Comparison of ENCODE assay signal across 1 cellular context in the genomic region with DNA sequence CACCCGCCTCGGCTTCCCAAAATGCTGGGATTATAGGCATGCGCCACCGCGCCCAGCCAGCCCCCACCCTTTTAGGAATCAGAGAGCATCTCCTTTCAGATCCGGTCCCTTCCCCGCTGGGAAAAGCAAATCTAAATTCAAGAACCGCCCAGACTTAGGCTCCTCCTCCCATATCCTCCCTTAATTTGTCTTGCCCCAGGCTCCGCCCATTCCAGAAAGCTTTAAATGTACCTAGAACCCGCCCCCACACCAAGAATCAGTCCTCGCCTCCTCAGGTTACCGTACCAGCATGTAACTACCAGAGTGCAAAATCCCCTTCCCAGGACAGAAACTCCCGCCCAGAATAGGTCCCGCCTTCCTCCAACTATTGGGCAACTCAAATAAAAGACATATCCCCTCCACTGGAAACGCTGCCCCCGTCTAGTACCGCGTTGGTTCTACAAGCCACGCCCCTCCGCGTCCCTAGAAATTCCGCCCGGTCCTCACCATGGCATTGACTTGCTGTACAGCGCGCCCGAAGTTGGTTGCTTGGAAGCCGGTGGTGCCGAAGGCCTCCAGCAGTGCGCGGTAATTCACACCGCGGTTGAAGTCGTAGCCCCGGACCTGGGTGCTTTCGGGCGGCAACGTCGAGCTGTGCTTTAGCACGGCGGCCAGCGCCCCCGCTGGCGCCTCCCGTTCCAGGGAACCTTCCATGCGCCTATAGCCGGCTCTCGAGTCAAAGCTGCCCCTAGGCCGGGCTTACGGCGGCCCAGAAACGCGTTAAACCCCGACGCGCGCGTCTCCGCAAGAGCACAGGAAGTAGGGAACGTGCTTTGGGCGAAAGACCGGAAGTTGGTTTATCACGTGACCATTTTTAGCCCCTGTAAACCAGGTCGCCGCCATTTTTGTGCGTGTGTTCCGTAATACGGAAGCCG.
A peak's percentile ranks its signal among the peaks of the same experiment; 100 is the strongest.
TF ChIP-seq lines count a peak whose summit lies in the region.

A gene (minus strand): TSS at position 807 of the 914 bp plus-strand sequence. CDS start 114 bp downstream, at position 693.

TF ChIP-seq in K562, 482 proteins besides CTCF, POLR2A, EP300 and RAD21 (continued from another document and continues in another):
- TF ChIP-seq, protein P1, sequence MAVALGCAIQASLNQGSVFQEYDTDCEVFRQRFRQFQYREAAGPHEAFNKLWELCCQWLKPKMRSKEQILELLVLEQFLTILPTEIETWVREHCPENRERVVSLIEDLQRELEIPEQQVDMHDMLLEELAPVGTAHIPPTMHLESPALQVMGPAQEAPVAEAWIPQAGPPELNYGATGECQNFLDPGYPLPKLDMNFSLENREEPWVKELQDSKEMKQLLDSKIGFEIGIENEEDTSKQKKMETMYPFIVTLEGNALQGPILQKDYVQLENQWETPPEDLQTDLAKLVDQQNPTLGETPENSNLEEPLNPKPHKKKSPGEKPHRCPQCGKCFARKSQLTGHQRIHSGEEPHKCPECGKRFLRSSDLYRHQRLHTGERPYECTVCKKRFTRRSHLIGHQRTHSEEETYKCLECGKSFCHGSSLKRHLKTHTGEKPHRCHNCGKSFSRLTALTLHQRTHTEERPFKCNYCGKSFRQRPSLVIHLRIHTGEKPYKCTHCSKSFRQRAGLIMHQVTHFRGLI (CRISPR knock-in tag; IDR thresholded peaks at IDR 0.05): no peak
- TF ChIP-seq KDM5B (IDR thresholded peaks at IDR 0.05; ENCODE audit: insufficient replicate concordance, low read depth, low read length): peak; percentile 72
- TF ChIP-seq BHLHE40 (IDR thresholded peaks at IDR 0.05; ENCODE audit: low read length): peak; percentile 85; the same call in 1 of the 2 replicates
- TF ChIP-seq POLR2H (tag; IDR thresholded peaks at IDR 0.05; ENCODE audit: low read depth): peak; percentile 91
- no peak; the same call in 1 of the 2 replicates for TF ChIP-seq ZKSCAN1 (IDR thresholded peaks at IDR 0.05; ENCODE audit: low read depth, low read length)
- TF ChIP-seq NFIC (IDR thresholded peaks at IDR 0.05): no peak; the same call in 1 of the 2 replicates
- no peak; the same call in 1 of the 2 replicates for TF ChIP-seq E2F3 (CRISPR knock-in tag; IDR thresholded peaks at IDR 0.05)
- 0 out of 2 replicates have a peak, but pooled peaks have one; percentile 46 for TF ChIP-seq OTX1 (CRISPR knock-in tag; IDR thresholded peaks at IDR 0.05)
- peak; percentile 12 for TF ChIP-seq HNRNPLL (IDR thresholded peaks at IDR 0.05; ENCODE audit: low read depth, low read length, poor library complexity, severe bottlenecking)
- TF ChIP-seq, protein P2, sequence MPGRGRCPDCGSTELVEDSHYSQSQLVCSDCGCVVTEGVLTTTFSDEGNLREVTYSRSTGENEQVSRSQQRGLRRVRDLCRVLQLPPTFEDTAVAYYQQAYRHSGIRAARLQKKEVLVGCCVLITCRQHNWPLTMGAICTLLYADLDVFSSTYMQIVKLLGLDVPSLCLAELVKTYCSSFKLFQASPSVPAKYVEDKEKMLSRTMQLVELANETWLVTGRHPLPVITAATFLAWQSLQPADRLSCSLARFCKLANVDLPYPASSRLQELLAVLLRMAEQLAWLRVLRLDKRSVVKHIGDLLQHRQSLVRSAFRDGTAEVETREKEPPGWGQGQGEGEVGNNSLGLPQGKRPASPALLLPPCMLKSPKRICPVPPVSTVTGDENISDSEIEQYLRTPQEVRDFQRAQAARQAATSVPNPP (IDR thresholded peaks at IDR 0.05; ENCODE audit: borderline replicate concordance, insufficient read depth, insufficient read length): no peak
- TF ChIP-seq KLF6 (CRISPR knock-in tag; IDR thresholded peaks at IDR 0.05; ENCODE audit: borderline replicate concordance): 0 out of 2 replicates have a peak, but pooled peaks have one; percentile 29
- no peak for TF ChIP-seq ZNF124 (CRISPR knock-in tag; IDR thresholded peaks at IDR 0.05)
- TF ChIP-seq GATA2 (CRISPR knock-in tag; IDR thresholded peaks at IDR 0.05): no peak
- TF ChIP-seq ZNF324 (CRISPR knock-in tag; IDR thresholded peaks at IDR 0.05): peak; percentile 16; the same call in 1 of the 2 replicates
- TF ChIP-seq, protein P3, sequence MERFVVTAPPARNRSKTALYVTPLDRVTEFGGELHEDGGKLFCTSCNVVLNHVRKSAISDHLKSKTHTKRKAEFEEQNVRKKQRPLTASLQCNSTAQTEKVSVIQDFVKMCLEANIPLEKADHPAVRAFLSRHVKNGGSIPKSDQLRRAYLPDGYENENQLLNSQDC (CRISPR knock-in tag; IDR thresholded peaks at IDR 0.05): no peak
- peak; percentile 34 to 93; a peak in 2 of 4 replicates for TF ChIP-seq SRF (CRISPR knock-in tag; IDR thresholded peaks at IDR 0.05)
- no peak for TF ChIP-seq KLF10 (CRISPR knock-in tag; IDR thresholded peaks at IDR 0.05)
- TF ChIP-seq TEAD4 (IDR thresholded peaks at IDR 0.05; ENCODE audit: low read length): no peak
- 0 out of 2 replicates have a peak, but pooled peaks have one; percentile 65 for TF ChIP-seq TEAD4 (CRISPR knock-in tag; IDR thresholded peaks at IDR 0.05; ENCODE audit: borderline replicate concordance)
- peak; percentile 70 for TF ChIP-seq ETV5 (CRISPR knock-in tag; IDR thresholded peaks at IDR 0.05; ENCODE audit: low read depth)
- TF ChIP-seq CREB1 (IDR thresholded peaks at IDR 0.05): peak; percentile 47
- peak; percentile 73; the same call in 1 of the 2 replicates for TF ChIP-seq CREB1 (CRISPR knock-in tag; IDR thresholded peaks at IDR 0.05)
- TF ChIP-seq U2AF2 (optimal IDR thresholded peaks at IDR 0.05; ENCODE audit: low read depth, low read length): no peak
- peak in 1 of 2 experiments; percentile 93; a peak in 2 of 4 replicates for TF ChIP-seq TEAD1 (CRISPR knock-in tag; IDR thresholded peaks at IDR 0.05)
- no peak for TF ChIP-seq PYGO2 (tag; IDR thresholded peaks at IDR 0.05)
- 0 out of 4 replicates have a peak, but pooled peaks of 1 of the 2 experiments have one; percentile 30 for TF ChIP-seq RCOR1 (IDR thresholded peaks at IDR 0.05; ENCODE audit: borderline replicate concordance in 1 of 2, low read depth in 2 of 2, low read length in 2 of 2)
- TF ChIP-seq RFX7 (CRISPR knock-in tag; IDR thresholded peaks at IDR 0.05): no peak
- no peak for TF ChIP-seq SAP30 (IDR thresholded peaks at IDR 0.05; ENCODE audit: borderline replicate concordance, insufficient read depth, low read depth, low read length, poor library complexity, severe bottlenecking)
- TF ChIP-seq HMG20B (CRISPR knock-in tag; IDR thresholded peaks at IDR 0.05): no peak
- peak; percentile 80 to 97 (median 95) for TF ChIP-seq YY1 (IDR thresholded peaks at IDR 0.05; ENCODE audit: borderline replicate concordance in 1 of 3, control insufficient read depth in 1 of 3, extremely low read depth in 1 of 3, insufficient read depth in 3 of 3, insufficient read length in 1 of 3, insufficient replicate concordance in 2 of 3, low read depth in 1 of 3, low read length in 2 of 3)
- TF ChIP-seq ZNF253 (CRISPR knock-in tag; conservative IDR thresholded peaks at IDR 0.05): no peak
- TF ChIP-seq NCOA6 (IDR thresholded peaks at IDR 0.05): no peak
- no peak for TF ChIP-seq FOXA1 (IDR thresholded peaks at IDR 0.05; ENCODE audit: borderline replicate concordance)
- peak; percentile 66 for TF ChIP-seq CREM (IDR thresholded peaks at IDR 0.05; ENCODE audit: low read depth)
- peak; percentile 77 for TF ChIP-seq SP1 (CRISPR knock-in tag; IDR thresholded peaks at IDR 0.05)
- peak; percentile 71; the same call in 1 of the 2 replicates for TF ChIP-seq NFRKB (IDR thresholded peaks at IDR 0.05; ENCODE audit: low read depth)
- TF ChIP-seq ZNF212 (CRISPR knock-in tag; IDR thresholded peaks at IDR 0.05): no peak
- peak; percentile 60 for TF ChIP-seq ZBTB7A (IDR thresholded peaks at IDR 0.05; ENCODE audit: borderline replicate concordance, control insufficient read depth, low read depth, low read length)
- peak; percentile 75; the same call in 1 of the 2 replicates for TF ChIP-seq SMAD4 (CRISPR knock-in tag; conservative IDR thresholded peaks at IDR 0.05)
- TF ChIP-seq NFYB (IDR thresholded peaks at IDR 0.05; ENCODE audit: extremely low read depth, insufficient read length): no peak
- TF ChIP-seq ZNF766 (CRISPR knock-in tag; conservative IDR thresholded peaks at IDR 0.05): no peak
- no peak for TF ChIP-seq CBX5 (IDR thresholded peaks at IDR 0.05; ENCODE audit: borderline replicate concordance, low read depth)
- TF ChIP-seq TAF1 (IDR thresholded peaks at IDR 0.05; ENCODE audit: control insufficient read depth, extremely low read depth, insufficient read depth, low read length, severe bottlenecking): peak; percentile 76
- TF ChIP-seq, protein P4, sequence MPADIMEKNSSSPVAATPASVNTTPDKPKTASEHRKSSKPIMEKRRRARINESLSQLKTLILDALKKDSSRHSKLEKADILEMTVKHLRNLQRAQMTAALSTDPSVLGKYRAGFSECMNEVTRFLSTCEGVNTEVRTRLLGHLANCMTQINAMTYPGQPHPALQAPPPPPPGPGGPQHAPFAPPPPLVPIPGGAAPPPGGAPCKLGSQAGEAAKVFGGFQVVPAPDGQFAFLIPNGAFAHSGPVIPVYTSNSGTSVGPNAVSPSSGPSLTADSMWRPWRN (IDR thresholded peaks at IDR 0.05; ENCODE audit: low read depth): no peak
- peak; percentile 32; the same call in 1 of the 2 replicates for TF ChIP-seq FOXM1 (IDR thresholded peaks at IDR 0.05; ENCODE audit: low read depth)
- TF ChIP-seq FOXM1 (CRISPR knock-in tag; IDR thresholded peaks at IDR 0.05; ENCODE audit: low read depth): no peak
- no peak for TF ChIP-seq ATF1 (CRISPR knock-in tag; IDR thresholded peaks at IDR 0.05)
- peak; percentile 89 for TF ChIP-seq ATF1 (tag; IDR thresholded peaks at IDR 0.05)
- TF ChIP-seq, protein P5, sequence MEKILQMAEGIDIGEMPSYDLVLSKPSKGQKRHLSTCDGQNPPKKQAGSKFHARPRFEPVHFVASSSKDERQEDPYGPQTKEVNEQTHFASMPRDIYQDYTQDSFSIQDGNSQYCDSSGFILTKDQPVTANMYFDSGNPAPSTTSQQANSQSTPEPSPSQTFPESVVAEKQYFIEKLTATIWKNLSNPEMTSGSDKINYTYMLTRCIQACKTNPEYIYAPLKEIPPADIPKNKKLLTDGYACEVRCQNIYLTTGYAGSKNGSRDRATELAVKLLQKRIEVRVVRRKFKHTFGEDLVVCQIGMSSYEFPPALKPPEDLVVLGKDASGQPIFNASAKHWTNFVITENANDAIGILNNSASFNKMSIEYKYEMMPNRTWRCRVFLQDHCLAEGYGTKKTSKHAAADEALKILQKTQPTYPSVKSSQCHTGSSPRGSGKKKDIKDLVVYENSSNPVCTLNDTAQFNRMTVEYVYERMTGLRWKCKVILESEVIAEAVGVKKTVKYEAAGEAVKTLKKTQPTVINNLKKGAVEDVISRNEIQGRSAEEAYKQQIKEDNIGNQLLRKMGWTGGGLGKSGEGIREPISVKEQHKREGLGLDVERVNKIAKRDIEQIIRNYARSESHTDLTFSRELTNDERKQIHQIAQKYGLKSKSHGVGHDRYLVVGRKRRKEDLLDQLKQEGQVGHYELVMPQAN (IDR thresholded peaks at IDR 0.05; ENCODE audit: borderline replicate concordance): peak; percentile 92
- TF ChIP-seq ARHGAP35 (IDR thresholded peaks at IDR 0.05; ENCODE audit: partially characterized antibody): no peak
- TF ChIP-seq RBFOX2 (IDR thresholded peaks at IDR 0.05; ENCODE audit: low read depth, low read length): peak; percentile 96
- TF ChIP-seq ZNF57 (CRISPR knock-in tag; IDR thresholded peaks at IDR 0.05): no peak
- TF ChIP-seq, protein P6, sequence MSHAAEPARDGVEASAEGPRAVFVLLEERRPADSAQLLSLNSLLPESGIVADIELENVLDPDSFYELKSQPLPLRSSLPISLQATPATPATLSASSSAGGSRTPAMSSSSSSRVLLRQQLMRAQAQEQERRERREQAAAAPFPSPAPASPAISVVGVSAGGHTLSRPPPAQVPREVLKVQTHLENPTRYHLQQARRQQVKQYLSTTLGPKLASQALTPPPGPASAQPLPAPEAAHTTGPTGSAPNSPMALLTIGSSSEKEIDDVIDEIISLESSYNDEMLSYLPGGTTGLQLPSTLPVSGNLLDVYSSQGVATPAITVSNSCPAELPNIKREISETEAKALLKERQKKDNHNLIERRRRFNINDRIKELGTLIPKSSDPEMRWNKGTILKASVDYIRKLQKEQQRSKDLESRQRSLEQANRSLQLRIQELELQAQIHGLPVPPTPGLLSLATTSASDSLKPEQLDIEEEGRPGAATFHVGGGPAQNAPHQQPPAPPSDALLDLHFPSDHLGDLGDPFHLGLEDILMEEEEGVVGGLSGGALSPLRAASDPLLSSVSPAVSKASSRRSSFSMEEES (CRISPR knock-in tag; IDR thresholded peaks at IDR 0.05): peak; percentile 100
- TF ChIP-seq PHF8 (IDR thresholded peaks at IDR 0.05; ENCODE audit: borderline replicate concordance, low read length): peak; percentile 98
- TF ChIP-seq, protein P7, sequence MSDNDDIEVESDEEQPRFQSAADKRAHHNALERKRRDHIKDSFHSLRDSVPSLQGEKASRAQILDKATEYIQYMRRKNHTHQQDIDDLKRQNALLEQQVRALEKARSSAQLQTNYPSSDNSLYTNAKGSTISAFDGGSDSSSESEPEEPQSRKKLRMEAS (CRISPR knock-in tag; IDR thresholded peaks at IDR 0.05): peak; percentile 92
- TF ChIP-seq, protein P8, sequence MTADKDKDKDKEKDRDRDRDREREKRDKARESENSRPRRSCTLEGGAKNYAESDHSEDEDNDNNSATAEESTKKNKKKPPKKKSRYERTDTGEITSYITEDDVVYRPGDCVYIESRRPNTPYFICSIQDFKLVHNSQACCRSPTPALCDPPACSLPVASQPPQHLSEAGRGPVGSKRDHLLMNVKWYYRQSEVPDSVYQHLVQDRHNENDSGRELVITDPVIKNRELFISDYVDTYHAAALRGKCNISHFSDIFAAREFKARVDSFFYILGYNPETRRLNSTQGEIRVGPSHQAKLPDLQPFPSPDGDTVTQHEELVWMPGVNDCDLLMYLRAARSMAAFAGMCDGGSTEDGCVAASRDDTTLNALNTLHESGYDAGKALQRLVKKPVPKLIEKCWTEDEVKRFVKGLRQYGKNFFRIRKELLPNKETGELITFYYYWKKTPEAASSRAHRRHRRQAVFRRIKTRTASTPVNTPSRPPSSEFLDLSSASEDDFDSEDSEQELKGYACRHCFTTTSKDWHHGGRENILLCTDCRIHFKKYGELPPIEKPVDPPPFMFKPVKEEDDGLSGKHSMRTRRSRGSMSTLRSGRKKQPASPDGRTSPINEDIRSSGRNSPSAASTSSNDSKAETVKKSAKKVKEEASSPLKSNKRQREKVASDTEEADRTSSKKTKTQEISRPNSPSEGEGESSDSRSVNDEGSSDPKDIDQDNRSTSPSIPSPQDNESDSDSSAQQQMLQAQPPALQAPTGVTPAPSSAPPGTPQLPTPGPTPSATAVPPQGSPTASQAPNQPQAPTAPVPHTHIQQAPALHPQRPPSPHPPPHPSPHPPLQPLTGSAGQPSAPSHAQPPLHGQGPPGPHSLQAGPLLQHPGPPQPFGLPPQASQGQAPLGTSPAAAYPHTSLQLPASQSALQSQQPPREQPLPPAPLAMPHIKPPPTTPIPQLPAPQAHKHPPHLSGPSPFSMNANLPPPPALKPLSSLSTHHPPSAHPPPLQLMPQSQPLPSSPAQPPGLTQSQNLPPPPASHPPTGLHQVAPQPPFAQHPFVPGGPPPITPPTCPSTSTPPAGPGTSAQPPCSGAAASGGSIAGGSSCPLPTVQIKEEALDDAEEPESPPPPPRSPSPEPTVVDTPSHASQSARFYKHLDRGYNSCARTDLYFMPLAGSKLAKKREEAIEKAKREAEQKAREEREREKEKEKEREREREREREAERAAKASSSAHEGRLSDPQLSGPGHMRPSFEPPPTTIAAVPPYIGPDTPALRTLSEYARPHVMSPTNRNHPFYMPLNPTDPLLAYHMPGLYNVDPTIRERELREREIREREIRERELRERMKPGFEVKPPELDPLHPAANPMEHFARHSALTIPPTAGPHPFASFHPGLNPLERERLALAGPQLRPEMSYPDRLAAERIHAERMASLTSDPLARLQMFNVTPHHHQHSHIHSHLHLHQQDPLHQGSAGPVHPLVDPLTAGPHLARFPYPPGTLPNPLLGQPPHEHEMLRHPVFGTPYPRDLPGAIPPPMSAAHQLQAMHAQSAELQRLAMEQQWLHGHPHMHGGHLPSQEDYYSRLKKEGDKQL (CRISPR knock-in tag; IDR thresholded peaks at IDR 0.05; ENCODE audit: borderline replicate concordance): no peak
- no peak for TF ChIP-seq MAFK (IDR thresholded peaks at IDR 0.05; ENCODE audit: low read length)
